15 cellular contexts compared by ENCODE assay signal in the genomic region with DNA sequence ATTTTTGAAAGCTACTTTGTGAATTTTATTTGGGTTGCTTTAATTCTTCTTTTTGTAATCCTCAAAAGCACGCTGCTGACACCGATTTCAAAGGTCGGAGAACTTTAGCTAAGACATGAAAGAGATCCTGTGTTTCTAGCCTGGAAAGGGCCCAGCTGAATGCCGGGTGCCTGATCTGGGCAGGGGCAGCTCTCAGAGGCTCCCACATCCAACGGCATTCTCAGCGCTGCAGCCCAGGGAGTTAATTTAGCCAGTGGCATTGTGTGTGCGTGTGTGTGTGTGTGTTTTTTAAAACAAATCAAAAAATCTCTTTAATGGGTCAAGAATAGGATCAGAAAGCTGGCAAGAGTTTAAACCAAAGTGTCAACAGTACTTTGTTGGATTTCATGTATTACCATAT. TPM values are rescaled to one million over a fixed set of nuclear protein-coding genes. Genes with fewer than 3 reads are reported as not detected.
DNase-seq lines count a peak whose midpoint lies in the region; ATAC-seq and TF ChIP-seq lines count a peak whose summit lies in the region.
"Had no signal": no experiment of that assay in that cellular context is flagged by ENCODE, and none has a peak within 500 bp of the region (broad histone marks: within the 10 kb centered on the region; RNA-seq: fewer than 3 reads in every experiment).

No MANE protein-coding gene starts in this region.

- peak overlapping the region; percentile 83 for H3K27ac ChIP-seq in cardiac muscle cell
- peak overlapping the region; percentile 86 for H3K27ac ChIP-seq in caudate nucleus (ENCODE audit: low read depth, low read length)
- H3K27ac ChIP-seq in tibial nerve, result peak overlapping the region in 3 of 4 donors; percentile 55 to 61 (median 60)

- no peak for TF ChIP-seq EP300 in tibial nerve (IDR thresholded peaks at IDR 0.05)

- H3K27me3 Mint-ChIP-seq in mesothelial cell of epicardium (ENCODE audit: low read depth) (no peaks in the 10 kb centered on the region), WTC11 (ENCODE audit: low read depth) (peaks cover 8% of the 10 kb centered on the region)

- CTCF ChIA-PET in WTC11 (lab: Charles Lee), result interaction anchor here (0.9 to 1.0 kb wide), 2 partner anchors 11 to 13 kb away, joined by 3 to 4 read pairs; no protein-coding TSS in a partner anchor

- peaks cover 31% of the 10 kb centered on the region for H3K4me1 ChIP-seq in cardiac muscle cell (ENCODE audit: low read depth)
- peaks cover 0 to 49% (median 23%) of the 10 kb centered on the region in 4 donors for H3K4me1 ChIP-seq in tibial nerve

- H3K27me3 ChIP-seq in cardiac muscle cell, result no peaks in the 10 kb centered on the region
- H3K27me3 ChIP-seq in tibial nerve, result no peaks in the 10 kb centered on the region

- POLR2A ChIA-PET in WTC11 (lab: Charles Lee), result no interaction called here

- no peak for ATAC-seq in left ventricle myocardium superior
- ATAC-seq in WTC11, result no peak

- DNase-seq in cardiac muscle cell (ENCODE audit: low read depth in 1 of 2, low spot score in 1 of 2) (peak in 1 of 2 donors; percentile 25), left ventricle myocardium superior (no peak), caudate nucleus (lab: John Stamatoyannopoulos, UW) (peak in 49 of 61 donors; percentile 2 to 79 (median 43)), mesothelial cell of epicardium (ENCODE audit: low spot score in 2 of 2, unreplicated experiment in 2 of 2) (no peak), tibial nerve (ENCODE audit: low spot score in 2 of 2) (no peak), WTC11 (ENCODE audit: low spot score) (no peak), NCI-H748 treated with DMSO at 0.1 percent for 48 hours (lab: John Stamatoyannopoulos, UW) (no peak), DMS114 treated with DMSO at 0.1 percent for 48 hours (lab: John Stamatoyannopoulos, UW; ENCODE audit: unreplicated experiment) (no peak)
- DNase-seq: activated T-cell treated with anti-CD3 and anti-CD28 coated beads, Interleukin-2, amount 50 U/mL, for 48 hours; erythroblast; naive B cell; NCI-H1048; SW 1271 had no signal

- H3K27ac Mint-ChIP-seq in mesothelial cell of epicardium (peak overlapping the region; percentile 98), WTC11 (no peak overlapping the region)

- 29 to 30% methylated on average over 7 of the region's 7 CpGs for WGBS in tibial nerve, 2 donors

- no peaks in the 10 kb centered on the region for H3K9me3 Mint-ChIP-seq in mesothelial cell of epicardium
- H3K9me3 Mint-ChIP-seq in WTC11, result no peaks in the 10 kb centered on the region
- H3K9me3 Mint-ChIP-seq: naive B cell had no signal

- H3K36me3 ChIP-seq in cardiac muscle cell (no peaks in the 10 kb centered on the region), tibial nerve (no peaks in the 10 kb centered on the region)

- H3K9me3 ChIP-seq in cardiac muscle cell (ENCODE audit: low read depth), result no peaks in the 10 kb centered on the region
- H3K9me3 ChIP-seq in tibial nerve, result no peaks in the 10 kb centered on the region

- H3K4me1 Mint-ChIP-seq in mesothelial cell of epicardium, result peaks cover 81% of the 10 kb centered on the region
- peaks cover 61% of the 10 kb centered on the region for H3K4me1 Mint-ChIP-seq in WTC11
- H3K4me1 Mint-ChIP-seq: naive B cell had no signal

- H3K4me3 Mint-ChIP-seq in mesothelial cell of epicardium (peak overlapping the region; percentile 46), WTC11 (no peak overlapping the region)
- H3K4me3 Mint-ChIP-seq: naive B cell had no signal

- intact Hi-C loops in left ventricle myocardium superior (cut with micrococcal nuclease), result no loop called here

- no peak for TF ChIP-seq CTCF in cardiac muscle cell (IDR thresholded peaks at IDR 0.05; ENCODE audit: low read depth, low read length)
- TF ChIP-seq CTCF in mesothelial cell of epicardium (IDR thresholded peaks at IDR 0.05; ENCODE audit: unreplicated experiment), result no peak
- no peak for TF ChIP-seq CTCF in tibial nerve (IDR thresholded peaks at IDR 0.05)
- TF ChIP-seq CTCF in WTC11 (IDR thresholded peaks at IDR 0.05), result no peak

- TF ChIP-seq POLR2A in tibial nerve (IDR thresholded peaks at IDR 0.05), result no peak

- peaks cover 2% of the 10 kb centered on the region for H3K36me3 Mint-ChIP-seq in mesothelial cell of epicardium
- no peaks in the 10 kb centered on the region for H3K36me3 Mint-ChIP-seq in WTC11
- H3K36me3 Mint-ChIP-seq: naive B cell had no signal

- H3K4me3 ChIP-seq in cardiac muscle cell, result no peak overlapping the region
- H3K4me3 ChIP-seq in tibial nerve, result no peak overlapping the region

TF ChIP-seq in WTC11, 78 proteins besides CTCF, POLR2A, EP300 and RAD21 (continues in another document):
- no peak for TF ChIP-seq ZNF121 (CRISPR knock-in tag; IDR thresholded peaks at IDR 0.05)
- no peak for TF ChIP-seq SP1 (CRISPR knock-in tag; conservative IDR thresholded peaks at IDR 0.05)
- TF ChIP-seq ZNF423 (CRISPR knock-in tag; IDR thresholded peaks at IDR 0.05), result no peak
- TF ChIP-seq, protein P1, sequence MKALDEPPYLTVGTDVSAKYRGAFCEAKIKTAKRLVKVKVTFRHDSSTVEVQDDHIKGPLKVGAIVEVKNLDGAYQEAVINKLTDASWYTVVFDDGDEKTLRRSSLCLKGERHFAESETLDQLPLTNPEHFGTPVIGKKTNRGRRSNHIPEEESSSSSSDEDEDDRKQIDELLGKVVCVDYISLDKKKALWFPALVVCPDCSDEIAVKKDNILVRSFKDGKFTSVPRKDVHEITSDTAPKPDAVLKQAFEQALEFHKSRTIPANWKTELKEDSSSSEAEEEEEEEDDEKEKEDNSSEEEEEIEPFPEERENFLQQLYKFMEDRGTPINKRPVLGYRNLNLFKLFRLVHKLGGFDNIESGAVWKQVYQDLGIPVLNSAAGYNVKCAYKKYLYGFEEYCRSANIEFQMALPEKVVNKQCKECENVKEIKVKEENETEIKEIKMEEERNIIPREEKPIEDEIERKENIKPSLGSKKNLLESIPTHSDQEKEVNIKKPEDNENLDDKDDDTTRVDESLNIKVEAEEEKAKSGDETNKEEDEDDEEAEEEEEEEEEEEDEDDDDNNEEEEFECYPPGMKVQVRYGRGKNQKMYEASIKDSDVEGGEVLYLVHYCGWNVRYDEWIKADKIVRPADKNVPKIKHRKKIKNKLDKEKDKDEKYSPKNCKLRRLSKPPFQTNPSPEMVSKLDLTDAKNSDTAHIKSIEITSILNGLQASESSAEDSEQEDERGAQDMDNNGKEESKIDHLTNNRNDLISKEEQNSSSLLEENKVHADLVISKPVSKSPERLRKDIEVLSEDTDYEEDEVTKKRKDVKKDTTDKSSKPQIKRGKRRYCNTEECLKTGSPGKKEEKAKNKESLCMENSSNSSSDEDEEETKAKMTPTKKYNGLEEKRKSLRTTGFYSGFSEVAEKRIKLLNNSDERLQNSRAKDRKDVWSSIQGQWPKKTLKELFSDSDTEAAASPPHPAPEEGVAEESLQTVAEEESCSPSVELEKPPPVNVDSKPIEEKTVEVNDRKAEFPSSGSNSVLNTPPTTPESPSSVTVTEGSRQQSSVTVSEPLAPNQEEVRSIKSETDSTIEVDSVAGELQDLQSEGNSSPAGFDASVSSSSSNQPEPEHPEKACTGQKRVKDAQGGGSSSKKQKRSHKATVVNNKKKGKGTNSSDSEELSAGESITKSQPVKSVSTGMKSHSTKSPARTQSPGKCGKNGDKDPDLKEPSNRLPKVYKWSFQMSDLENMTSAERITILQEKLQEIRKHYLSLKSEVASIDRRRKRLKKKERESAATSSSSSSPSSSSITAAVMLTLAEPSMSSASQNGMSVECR (CRISPR knock-in tag; IDR thresholded peaks at IDR 0.05; ENCODE audit: borderline replicate concordance), result no peak
- no peak for TF ChIP-seq ATF6 (CRISPR knock-in tag; IDR thresholded peaks at IDR 0.05)
- TF ChIP-seq ZBTB21 (CRISPR knock-in tag; IDR thresholded peaks at IDR 0.05; ENCODE audit: borderline replicate concordance), result no peak
- no peak for TF ChIP-seq ZNF219 (CRISPR knock-in tag; IDR thresholded peaks at IDR 0.05; ENCODE audit: borderline replicate concordance)
- no peak for TF ChIP-seq GABPB1 (CRISPR knock-in tag; IDR thresholded peaks at IDR 0.05)
- no peak for TF ChIP-seq PREB (CRISPR knock-in tag; IDR thresholded peaks at IDR 0.05; ENCODE audit: borderline replicate concordance)

RNA-seq across cellular contexts. Expression of gene RBP1, which starts 6.5 kb away (rescaled TPM):
- 116 and 163 TPM in 2 replicates for total RNA-seq in cardiac muscle cell
- polyA plus RNA-seq in cardiac muscle cell, result 245 and 268 TPM in 2 replicates
- total RNA-seq in left ventricle myocardium superior, result 27.4 TPM
- 683 to 700 TPM (median 691 TPM) in 3 replicates for total RNA-seq in mesothelial cell of epicardium
- 1 to 10 TPM; 3.3 to 5.9 (median 4.8) TPM for total RNA-seq in tibial nerve
- total RNA-seq in WTC11 (2021), result 53.3 to 60.3 TPM (median 58.6 TPM) in 3 replicates
- total RNA-seq: HT1080 had no signal

RNA-seq across cellular contexts. Expression of gene RBP2, which starts 56.7 kb away (rescaled TPM):
- total RNA-seq in cardiac muscle cell (not detected in 2 replicates), left ventricle myocardium superior (not detected), mesothelial cell of epicardium (not detected in 3 replicates), tibial nerve (not detected), WTC11 (2021) (not detected in 3 replicates)
- 0.26 TPM in 1 of 2 replicates, not detected in the other for polyA plus RNA-seq in cardiac muscle cell
- total RNA-seq: HT1080 had no signal
- polyA plus RNA-seq: AG04450 had no signal

Comparison
In these comparisons a context has a peak if more than half of its experiments do, and no peak if none do; other contexts are left out.
1. DNase-seq: peak in caudate nucleus (49 of 61); none in left ventricle myocardium superior (single experiment), mesothelial cell of epicardium (0 of 2), tibial nerve (0 of 2), WTC11 (single experiment), NCI-H748 treated with DMSO at 0.1 percent for 48 hours (single experiment) and DMS114 treated with DMSO at 0.1 percent for 48 hours (single experiment).
2. Peak in every context shown above with its lines, with median percentiles within 50 percentile points of each other: H3K27ac ChIP-seq.